1 cellular context compared by ENCODE assay signal in genomic region chr1:25137521-25138395, GRCh38.
TF ChIP-seq lines count a peak whose summit lies in the region.

No MANE protein-coding gene starts in this region.

TF ChIP-seq in HepG2, 621 proteins besides CTCF, POLR2A, EP300 and RAD21 (continued from another document):
- TF ChIP-seq NR2F2 (IDR thresholded peaks at IDR 0.05; ENCODE audit: borderline replicate concordance, low read depth) = no peak
